ENCODE assay signal across 1 cellular context in the genomic region with DNA sequence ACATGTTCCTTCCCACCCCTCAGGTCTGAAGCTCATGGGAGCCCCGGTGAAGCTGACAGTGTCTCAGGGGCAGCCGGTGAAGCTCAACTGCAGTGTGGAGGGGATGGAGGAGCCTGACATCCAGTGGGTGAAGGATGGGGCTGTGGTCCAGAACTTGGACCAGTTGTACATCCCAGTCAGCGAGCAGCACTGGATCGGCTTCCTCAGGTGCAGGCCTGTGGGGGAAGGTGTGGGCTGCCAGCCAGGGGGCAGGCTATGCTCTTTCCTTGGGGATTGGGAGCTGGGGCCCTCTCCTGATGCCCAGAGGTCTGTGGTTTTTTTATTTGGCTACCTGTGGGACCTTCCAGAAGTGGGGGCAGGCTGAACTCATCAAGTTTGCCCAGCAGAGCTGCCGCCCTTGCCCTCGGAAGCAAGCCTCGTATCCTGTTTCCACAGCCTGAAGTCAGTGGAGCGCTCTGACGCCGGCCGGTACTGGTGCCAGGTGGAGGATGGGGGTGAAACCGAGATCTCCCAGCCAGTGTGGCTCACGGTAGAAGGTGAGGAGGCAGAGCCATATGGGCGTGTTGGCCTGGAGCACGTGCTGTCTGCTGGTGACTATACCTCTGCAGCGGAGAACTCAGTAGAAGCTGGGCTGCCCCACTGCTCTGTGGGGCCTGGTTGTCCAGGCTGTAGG.
A peak's percentile ranks its signal among the peaks of the same experiment; 100 is the strongest.
TF ChIP-seq lines count a peak whose summit lies in the region.

No MANE protein-coding gene starts in this region.

TF ChIP-seq in K562, 482 proteins besides CTCF, POLR2A, EP300 and RAD21:
- TF ChIP-seq ZFX (CRISPR knock-in tag; IDR thresholded peaks at IDR 0.05) (no peak), CREM (IDR thresholded peaks at IDR 0.05; ENCODE audit: low read depth) (no peak), RBFOX2 (IDR thresholded peaks at IDR 0.05; ENCODE audit: low read depth, low read length) (peak; percentile 35), PRMT5 (CRISPR knock-in tag; IDR thresholded peaks at IDR 0.05) (no peak), GATAD2A (IDR thresholded peaks at IDR 0.05) (no peak), ELF1 (tag; IDR thresholded peaks at IDR 0.05) (no peak)
